ENCODE assay signal across 8 cellular contexts in the genomic region with DNA sequence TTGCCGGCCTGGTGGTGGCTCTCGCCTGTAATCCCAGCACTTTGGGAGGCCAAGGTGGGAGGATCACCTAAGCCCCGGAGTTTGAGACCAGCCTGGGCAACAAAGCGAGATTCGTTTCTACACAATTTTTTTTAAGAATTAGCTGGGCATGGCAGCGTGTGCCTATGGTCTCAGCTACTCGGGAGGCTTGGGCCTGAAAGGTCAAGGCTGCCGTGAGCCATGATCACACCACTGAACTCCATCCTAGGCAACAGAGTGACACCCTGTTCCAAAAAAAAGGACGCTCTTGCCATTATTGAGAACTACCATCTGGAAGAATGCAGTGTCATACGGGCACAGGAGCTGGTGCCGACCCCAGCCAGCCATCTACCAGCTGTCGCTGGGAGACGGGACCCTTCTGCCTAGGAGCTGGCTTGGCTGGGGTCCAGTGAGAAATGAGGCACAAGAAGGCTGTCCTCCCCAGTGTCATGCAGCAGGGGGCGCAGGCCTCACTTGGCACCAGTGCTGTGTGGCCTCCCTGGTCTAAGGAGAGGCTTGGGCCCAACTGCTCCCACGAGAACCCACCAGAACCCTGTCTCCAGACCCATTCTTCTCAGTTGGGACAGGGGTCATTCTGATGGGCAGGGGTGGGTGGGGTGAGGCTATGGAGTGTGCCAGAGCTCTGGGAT. TPM values are rescaled to one million over a fixed set of nuclear protein-coding genes. Genes with fewer than 3 reads are reported as not detected.
DNase-seq lines count a peak whose midpoint lies in the region; ATAC-seq and TF ChIP-seq lines count a peak whose summit lies in the region.

No MANE protein-coding gene starts in this region.

- intact Hi-C loops in A673 (cut with micrococcal nuclease; ENCODE audit: unreplicated experiment): no loop called here

- H3K36me3 ChIP-seq in A673 (ENCODE audit: insufficient read depth, low read length, poor library complexity, severe bottlenecking): peaks cover 26% of the 10 kb centered on the region
- peaks cover 82% of the 10 kb centered on the region for H3K36me3 ChIP-seq in NT2/D1 (ENCODE audit: insufficient read depth, insufficient read length, low read length)
- H3K36me3 ChIP-seq in fibroblast of lung (ENCODE audit: control insufficient read depth, insufficient read depth, low read length): peaks cover 24% of the 10 kb centered on the region
- H3K36me3 ChIP-seq in osteoblast (ENCODE audit: insufficient read depth, low read length): peaks cover 51% of the 10 kb centered on the region
- peaks cover 58% of the 10 kb centered on the region for H3K36me3 ChIP-seq in thoracic aorta

- H3K79me2 ChIP-seq in fibroblast of lung (ENCODE audit: control insufficient read depth, insufficient read depth, low read length) (no peaks in the 10 kb centered on the region), osteoblast (ENCODE audit: insufficient read depth, low read length) (no peaks in the 10 kb centered on the region)

- POLR2A ChIA-PET in A673 (lab: Charles Lee; ENCODE audit: low non-redundant PET): no interaction called here

- H3K27me3 ChIP-seq in A673 (replicated peaks; ENCODE audit: insufficient read depth, low read depth, low read length, poor library complexity) (no peaks in the 10 kb centered on the region), NT2/D1 (ENCODE audit: insufficient read depth, insufficient read length) (no peaks in the 10 kb centered on the region), fibroblast of lung (ENCODE audit: control insufficient read depth, insufficient read depth, low read length) (no peaks in the 10 kb centered on the region), osteoblast (ENCODE audit: insufficient read depth, low read length) (no peaks in the 10 kb centered on the region), thoracic aorta (replicated peaks; ENCODE audit: insufficient read depth) (no peaks in the 10 kb centered on the region)

- TF ChIP-seq CTCF in A673 (conservative IDR thresholded peaks at IDR 0.05; ENCODE audit: low read depth, low read length) (peak; percentile 74), GM12875 (IDR thresholded peaks at IDR 0.05; ENCODE audit: borderline replicate concordance, insufficient read depth, low read depth, low read length) (peak; percentile 85), fibroblast of lung (conservative IDR thresholded peaks at IDR 0.05 in 1 of 2, IDR thresholded peaks at IDR 0.05 in 1 of 2; ENCODE audit: low read depth in 1 of 2, low read length in 2 of 2) (peak; percentile 54 to 69), osteoblast (IDR thresholded peaks at IDR 0.05; ENCODE audit: extremely low read depth, low read depth, low read length) (peak; percentile 63), thoracic aorta (IDR thresholded peaks at IDR 0.05) (peak; percentile 48)

- no peaks in the 10 kb centered on the region for H4K20me1 ChIP-seq in fibroblast of lung (ENCODE audit: control insufficient read depth, extremely low read depth, insufficient read depth, low read length)
- peaks cover 7% of the 10 kb centered on the region for H4K20me1 ChIP-seq in osteoblast (ENCODE audit: insufficient read depth, low read length)

- CTCF ChIA-PET in A673 (lab: Charles Lee): interaction anchor here (0.5 to 1.6 kb wide), 6 partner anchors 18 to 344 kb away, joined by 3 to 18 read pairs (median 4); no protein-coding TSS in a partner anchor

- H3K4me2 ChIP-seq in fibroblast of lung (ENCODE audit: extremely low read depth, insufficient read depth, low read length) (no peak overlapping the region), osteoblast (ENCODE audit: insufficient read depth, low read length) (no peak overlapping the region)

- no peaks in the 10 kb centered on the region for H3K4me1 ChIP-seq in A673 (ENCODE audit: insufficient read depth, low read length, poor library complexity, severe bottlenecking)
- H3K4me1 ChIP-seq in NT2/D1 (ENCODE audit: insufficient read depth, insufficient read length): no peaks in the 10 kb centered on the region
- no peaks in the 10 kb centered on the region for H3K4me1 ChIP-seq in fibroblast of lung (ENCODE audit: control insufficient read depth, extremely low read depth, insufficient read depth, low read length)
- no peaks in the 10 kb centered on the region for H3K4me1 ChIP-seq in osteoblast (ENCODE audit: insufficient read depth, low read length)
- H3K4me1 ChIP-seq in thoracic aorta (ENCODE audit: control insufficient read depth in 1 of 2, low read depth in 2 of 2): no peaks in the 10 kb centered on the region

- H3K4me3 ChIP-seq in A673 (ENCODE audit: low read depth, low read length, poor library complexity, severe bottlenecking) (no peak overlapping the region), GM12875 (ENCODE audit: low read depth, low read length) (no peak overlapping the region), NT2/D1 (ENCODE audit: insufficient read length, low read depth) (no peak overlapping the region), fibroblast of lung (replicated peaks in 1 of 4; ENCODE audit: control extremely low read depth in 1 of 4, insufficient read depth in 1 of 4, low read depth in 3 of 4, low read length in 4 of 4) (no peak overlapping the region), osteoblast (ENCODE audit: insufficient read depth, low read length) (no peak overlapping the region), thoracic aorta (no peak overlapping the region)

- H3K9me3 ChIP-seq in A673 (ENCODE audit: low read depth, low read length, poor library complexity, severe bottlenecking) (no peaks in the 10 kb centered on the region), NT2/D1 (ENCODE audit: insufficient read depth, low read length) (no peaks in the 10 kb centered on the region), fibroblast of lung (ENCODE audit: control insufficient read depth, insufficient read depth, low read depth, low read length) (no peaks in the 10 kb centered on the region), osteoblast (ENCODE audit: low read depth, low read length) (no peaks in the 10 kb centered on the region), thoracic aorta (no peaks in the 10 kb centered on the region)

- H3K9ac ChIP-seq in NT2/D1 (ENCODE audit: insufficient read length, low read depth): no peak overlapping the region
- no peak overlapping the region for H3K9ac ChIP-seq in fibroblast of lung (ENCODE audit: insufficient read depth, low read length)

- H2AFZ ChIP-seq in fibroblast of lung (ENCODE audit: low read length): no peak overlapping the region
- H2AFZ ChIP-seq in osteoblast (ENCODE audit: low read length): no peak overlapping the region

- ATAC-seq in thoracic aorta (ENCODE audit: insufficient number of reproducible peaks, low FRiP score, low read depth): no peak

- DNase-seq in A673 (ENCODE audit: low spot score) (peak; percentile 81), NT2/D1 (ENCODE audit: low read depth, low spot score) (peak; percentile 16), fibroblast of lung (ENCODE audit: low read depth in 2 of 2) (peak; percentile 41 to 63), osteoblast (ENCODE audit: insufficient read length, low spot score, missing footprints) (peak; percentile 96), thoracic aorta (ENCODE audit: low spot score) (no peak), NCI-H128 (lab: John Stamatoyannopoulos, UW; ENCODE audit: unreplicated experiment) (no peak)
- DNase-seq in activated T-cell treated with anti-CD3 and anti-CD28 coated beads, Interleukin-2, amount 50 U/mL, for 1 hour: peak; percentile 71

- BruUV-seq in A673 (replicated peaks; lab: Mats Ljungman, UMichigan): no TSS peak

- no peak overlapping the region for H3K27ac ChIP-seq in A673 (ENCODE audit: low read depth, low read length, poor library complexity, severe bottlenecking)
- H3K27ac ChIP-seq in fibroblast of lung (ENCODE audit: insufficient read depth, low read length): no peak overlapping the region
- no peak overlapping the region for H3K27ac ChIP-seq in osteoblast (ENCODE audit: low read depth, low read length)
- H3K27ac ChIP-seq in thoracic aorta: no peak overlapping the region

RNA-seq across cellular contexts. Expression of a gene that starts 12.2 kb away (rescaled TPM):
- 11.9 and 13.1 TPM in 2 replicates for total RNA-seq in A673 (2021)
- 9.2 and 11.7 TPM in 2 replicates for total RNA-seq in fibroblast of lung
- polyA plus RNA-seq in fibroblast of lung: 2.0 and 2.3 TPM in 2 replicates
- polyA plus RNA-seq in fibroblast of lung (2012): 3.9 and 4.7 TPM in 2 replicates
- polyA minus RNA-seq in fibroblast of lung (ENCODE audit: low replicate concordance): 4.2 and 5.9 TPM in 2 replicates
- 8.5 and 9.8 TPM in 2 replicates for total RNA-seq in osteoblast
- 10 to 100 TPM; 20.6 to 38.6 TPM for total RNA-seq in thoracic aorta

RNA-seq across cellular contexts. Expression of a gene that starts 33.9 kb away (rescaled TPM):
- total RNA-seq in A673 (2021) (135 and 138 TPM in 2 replicates), fibroblast of lung (34.7 and 46.7 TPM in 2 replicates), osteoblast (45.2 and 61.3 TPM in 2 replicates), thoracic aorta (10 to 100 TPM; 63.1 to 69.3 TPM)
- 54.4 and 86.0 TPM in 2 replicates for polyA plus RNA-seq in fibroblast of lung
- polyA plus RNA-seq in fibroblast of lung (2012): 67.2 and 96.5 TPM in 2 replicates
- 249 and 294 TPM in 2 replicates for polyA minus RNA-seq in fibroblast of lung (ENCODE audit: low replicate concordance)

RNA-seq across cellular contexts. Expression of a gene that starts 43.2 kb away (rescaled TPM):
- total RNA-seq in A673 (2021) (not detected in 2 replicates), fibroblast of lung (not detected in 2 replicates), osteoblast (not detected in 2 replicates), thoracic aorta (not detected)
- polyA plus RNA-seq in fibroblast of lung: not detected in 2 replicates
- polyA plus RNA-seq in fibroblast of lung (2012): not detected in 2 replicates
- polyA minus RNA-seq in fibroblast of lung (ENCODE audit: low replicate concordance): not detected in 2 replicates

RNA-seq across cellular contexts. Expression of a gene that starts 47.0 kb away (rescaled TPM):
- not detected in 2 replicates for total RNA-seq in A673 (2021)
- not detected in 2 replicates for total RNA-seq in fibroblast of lung
- polyA plus RNA-seq in fibroblast of lung: not detected in 2 replicates
- polyA plus RNA-seq in fibroblast of lung (2012): not detected in 2 replicates
- polyA minus RNA-seq in fibroblast of lung (ENCODE audit: low replicate concordance): not detected in 2 replicates
- not detected in 2 replicates for total RNA-seq in osteoblast
- not detected for total RNA-seq in thoracic aorta

RNA-seq across cellular contexts. Expression of a gene that starts 49.8 kb away (rescaled TPM):
- total RNA-seq in A673 (2021) (104 and 109 TPM in 2 replicates), fibroblast of lung (12.1 and 15.7 TPM in 2 replicates), osteoblast (17.0 and 17.1 TPM in 2 replicates), thoracic aorta (100 to 1,000 TPM; 119 to 300 TPM)
- polyA plus RNA-seq in fibroblast of lung: 12.1 and 17.9 TPM in 2 replicates
- polyA plus RNA-seq in fibroblast of lung (2012): 32.3 and 34.1 TPM in 2 replicates
- polyA minus RNA-seq in fibroblast of lung (ENCODE audit: low replicate concordance): 25.2 and 25.9 TPM in 2 replicates

Comparison
In these comparisons a context has a peak if more than half of its experiments do, and no peak if none do; other contexts are left out.
1. DNase-seq: peak in A673 (single experiment), NT2/D1 (single experiment), activated T-cell treated with anti-CD3 and anti-CD28 coated beads, Interleukin-2, amount 50 U/mL, for 1 hour (single experiment), fibroblast of lung (2 of 2) and osteoblast (single experiment); none in thoracic aorta (single experiment) and NCI-H128 (single experiment).
2. Peak in every context shown above with its lines, with median percentiles within 50 percentile points of each other: CTCF ChIP-seq.